Comparison of ENCODE assay signal across 29 cellular contexts in genomic region chr3:121626495-121626894, GRCh38. TPM values are rescaled to one million over a fixed set of nuclear protein-coding genes. Genes with fewer than 3 reads are reported as not detected.
"Had no signal": no experiment of that assay in that cellular context is flagged by ENCODE, and none has a peak within 500 bp of the region (broad histone marks: within the 10 kb centered on the region; RNA-seq: fewer than 3 reads in every experiment).

No MANE protein-coding gene starts in this region.

- H3K9me3 Mint-ChIP-seq: T-cell had no signal

- DNase-seq: IMR-90, Karpas-422, KG1, MG63, NCI-H1092, NCI-H1105 treated with DMSO at 0.1 percent for 48 hours, NCI-H1417 treated with DMSO at 0.1 percent for 48 hours, NCI-H146, NCI-H1694 treated with DMSO at 0.1 percent for 48 hours, NCI-H1930, NCI-H2081, NCI-H2107, NCI-H2171, NCI-H226, NCI-H446, NCI-H510A, NCI-H524 treated with DMSO at 0.1 percent for 48 hours, NCI-H69, NCI-H774, PC-3, SHP77, SK-N-SH, SW 1271, T-cell had no signal

- ATAC-seq: HepG2, Panc1, PC-3, T-cell had no signal

- H3K4me3 Mint-ChIP-seq: T-cell had no signal

- H3K9me3 ChIP-seq: MG63, SK-N-SH had no signal

- H3K4me3 ChIP-seq: MG63 had no signal

- H3K36me3 ChIP-seq: MG63 had no signal

- H3K27ac Mint-ChIP-seq: T-cell had no signal

- H3K27ac ChIP-seq: RWPE1 had no signal

RNA-seq across cellular contexts. Expression of gene FBXO40, which starts 33.3 kb away (rescaled TPM):
- total RNA-seq: HepG2, IMR-90, PC-3, T-cell had no signal

RNA-seq across cellular contexts. Expression of gene HCLS1, which starts 34.2 kb away (rescaled TPM):
- total RNA-seq: HepG2, SK-MEL-5 had no signal

RNA-seq across cellular contexts. Expression of gene ARGFX, which starts 58.7 kb away (rescaled TPM):
- total RNA-seq: HepG2, HT1080, IMR-90, PC-3, SK-MEL-5, T-cell had no signal
